In the genomic region with DNA sequence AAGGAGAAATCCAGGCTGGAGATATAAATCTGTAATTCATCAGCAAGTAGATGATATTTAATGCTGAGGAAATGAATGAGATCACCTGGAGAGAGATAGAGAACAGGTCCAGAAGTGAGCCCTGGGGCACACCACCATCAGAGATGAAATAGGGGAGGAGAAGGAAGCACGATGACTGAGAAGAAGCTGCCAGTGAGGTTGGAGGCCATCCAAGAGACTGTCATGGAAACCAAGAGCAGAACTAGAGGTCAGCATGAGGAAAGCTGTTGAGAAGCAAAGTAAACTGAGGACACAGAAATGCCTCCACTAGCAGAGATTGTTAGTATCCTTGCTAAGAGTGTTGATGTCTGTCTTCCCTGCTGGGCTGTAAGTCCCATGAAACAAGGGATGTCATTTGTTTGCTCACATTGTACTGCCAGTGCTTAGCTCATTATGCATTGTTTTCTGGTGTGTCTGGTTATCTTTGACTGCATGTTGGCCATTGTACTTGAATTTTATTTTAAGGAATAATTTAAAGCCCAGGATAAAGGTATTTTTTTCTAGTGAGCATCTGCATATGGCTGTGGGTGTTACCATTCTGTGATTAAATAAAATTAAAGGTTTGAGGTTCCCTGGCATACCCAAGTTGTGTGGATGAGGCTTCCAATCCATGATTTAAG, we compare ENCODE assay signal across 22 cellular contexts. TPM values are rescaled to one million over a fixed set of nuclear protein-coding genes. Genes with fewer than 3 reads are reported as not detected.
"Had no signal": no experiment of that assay in that cellular context is flagged by ENCODE, and none has a peak within 500 bp of the region (broad histone marks: within the 10 kb centered on the region; RNA-seq: fewer than 3 reads in every experiment).

No MANE protein-coding gene starts in this region.

- H3K4me1 ChIP-seq: SJCRH30 had no signal

- DNase-seq: Karpas-422; KG1; MG63; NCI-H1092 treated with DMSO at 0.1 percent for 48 hours; NCI-H1436; NCI-H187; NCI-H2029; NCI-H2081 treated with DMSO at 0.1 percent for 48 hours; NCI-H2171 treated with DMSO at 0.1 percent for 48 hours; NCI-H226; NCI-H446; NCI-H510A; NCI-H524 treated with DMSO at 0.1 percent for 48 hours; NCI-H69; NCI-H774; NK-92 treated with Interleukin-12 subunit alpha and Interleukin-12 subunit beta, amount 100 ng/mL, for 24 hours; PC-3; SHP77; SJCRH30 had no signal

- H3K4me3 ChIP-seq: MG63, SJCRH30 had no signal

- H3K36me3 ChIP-seq: MG63, SJCRH30 had no signal

- H3K27ac ChIP-seq: HL-60, RWPE1, SJCRH30 had no signal

- H3K9me3 ChIP-seq: MG63, SJCRH30 had no signal

RNA-seq across cellular contexts. Expression of gene CDH22, which starts 35.8 kb away (rescaled TPM):
- total RNA-seq: OCI-LY7, PC-3 had no signal
